41 cellular contexts compared by ENCODE assay signal in genomic region chr2:63710732-63711131, GRCh38.
"Had no signal": no experiment of that assay in that cellular context is flagged by ENCODE, and none has a peak within 500 bp of the region (broad histone marks: within the 10 kb centered on the region; RNA-seq: fewer than 3 reads in every experiment).

No MANE protein-coding gene starts in this region.

- H3K27me3 ChIP-seq: adrenal gland, ascending aorta, body of pancreas, brain microvascular endothelial cell, breast epithelium, cardiac muscle cell had no signal

- FAIRE-seq: astrocyte, bronchial epithelial cell had no signal

- H3K9me3 Mint-ChIP-seq: activated naive CD4-positive, alpha-beta T cell treated with anti-CD3 and anti-CD28 coated beads for 36 hours; activated naive CD4-positive, alpha-beta T cell treated with anti-CD3 and anti-CD28 coated beads, Interleukin-2, amount 50 U/mL, for 24 hours; activated T-cell treated with anti-CD3 and anti-CD28 coated beads, Interleukin-2, amount 50 U/mL, for 24 hours; activated T-cell treated with anti-CD3 and anti-CD28 coated beads, Interleukin-2, amount 50 U/mL, for 4 hours; activated T-helper 17 cell treated with anti-CD3 and anti-CD28 coated beads, Interleukin-2, amount 50 U/mL, for 72 hours; activated T-helper 2 cell treated with anti-CD3 and anti-CD28 coated beads, Interferon-gamma antibody, Interleukin-2, Interleukin-4, amounts not matched to agents 10 μg/mL and 5 μg/mL and 100 μg/mL, durations not matched to agents 14 hours and 24 hours and 36 hours; central memory CD8-positive, alpha-beta T cell had no signal

- H3K4me1 Mint-ChIP-seq: activated naive CD4-positive, alpha-beta T cell treated with anti-CD3 and anti-CD28 coated beads, Interleukin-2, amount 10 ng/mL, durations not matched to agents 7 days and 5 days; activated naive CD4-positive, alpha-beta T cell treated with anti-CD3 and anti-CD28 coated beads, Interleukin-2, amount 50 U/mL, for 24 hours; activated naive CD8-positive, alpha-beta T cell treated with anti-CD3 and anti-CD28 coated beads for 36 hours; activated naive CD8-positive, alpha-beta T cell treated with anti-CD3 and anti-CD28 coated beads, Interleukin-2, amount 10 ng/mL, durations not matched to agents 7 days and 5 days; activated naive CD8-positive, alpha-beta T cell treated with anti-CD3 and anti-CD28 coated beads, Interleukin-2, amount 50 U/mL, for 24 hours; activated T-helper 17 cell treated with anti-CD3 and anti-CD28 coated beads, Interleukin-2, amount 50 U/mL, for 72 hours; brain; central memory CD8-positive, alpha-beta T cell had no signal

- H3K36me3 ChIP-seq: adrenal gland, ascending aorta, brain microvascular endothelial cell, breast epithelium, cardiac muscle cell had no signal

- H3K4me3 ChIP-seq: adrenal gland, ascending aorta, body of pancreas, breast epithelium, cardiac muscle cell had no signal

- H3K9me3 ChIP-seq: adrenal gland, ascending aorta, body of pancreas, breast epithelium had no signal

- H3K27ac ChIP-seq: adrenal gland, ascending aorta, body of pancreas, brain microvascular endothelial cell, breast epithelium, cardiac muscle cell had no signal

- ATAC-seq: activated naive CD4-positive, alpha-beta T cell treated with anti-CD3 and anti-CD28 coated beads, Interleukin-2, amount 50 U/mL, for 72 hours; activated naive CD8-positive, alpha-beta T cell treated with anti-CD3 and anti-CD28 coated beads, Interleukin-2, amount 50 U/mL, for 24 hours; activated T-cell treated with anti-CD3 and anti-CD28 coated beads, Interleukin-2, amount 50 U/mL, for 4 hours; activated T-cell treated with anti-CD3 and anti-CD28 coated beads, Interleukin-2, amount 50 U/mL, for 72 hours; activated T-helper 17 cell treated with anti-CD3 and anti-CD28 coated beads, Interleukin-2, amount 50 U/mL, for 72 hours; body of pancreas had no signal

- H3K27ac Mint-ChIP-seq: activated naive CD4-positive, alpha-beta T cell treated with anti-CD3 and anti-CD28 coated beads for 36 hours; activated naive CD4-positive, alpha-beta T cell treated with anti-CD3 and anti-CD28 coated beads, Interleukin-2, amount 10 ng/mL, durations not matched to agents 7 days and 5 days; activated naive CD4-positive, alpha-beta T cell treated with anti-CD3 and anti-CD28 coated beads, Interleukin-2, amount 50 U/mL, for 24 hours; activated naive CD4-positive, alpha-beta T cell treated with anti-CD3 and anti-CD28 coated beads, Interleukin-2, amount 50 U/mL, for 72 hours; activated naive CD8-positive, alpha-beta T cell; activated naive CD8-positive, alpha-beta T cell treated with anti-CD3 and anti-CD28 coated beads for 36 hours; activated naive CD8-positive, alpha-beta T cell treated with anti-CD3 and anti-CD28 coated beads, Interleukin-2, amount 10 ng/mL, durations not matched to agents 7 days and 5 days; activated naive CD8-positive, alpha-beta T cell treated with anti-CD3 and anti-CD28 coated beads, Interleukin-2, amount 50 U/mL, for 24 hours; activated T-cell treated with anti-CD3 and anti-CD28 coated beads, Interleukin-2, amount 50 U/mL, for 24 hours; activated T-cell treated with anti-CD3 and anti-CD28 coated beads, Interleukin-2, amount 50 U/mL, for 72 hours; activated T-helper 1 cell treated with anti-CD3 and anti-CD28 coated beads, Interleukin-12 subunit alpha, Interleukin-12 subunit beta, Interleukin-2, Interleukin-4 antibody, amounts not matched to agents 30 ng/mL and 10 ng/mL and 1 ng/mL, durations not matched to agents 14 hours and 24 hours and 36 hours; activated T-helper 17 cell treated with anti-CD3 and anti-CD28 coated beads, Interleukin-2, amount 50 U/mL, for 72 hours; activated T-helper 2 cell treated with anti-CD3 and anti-CD28 coated beads, Interferon-gamma antibody, Interleukin-2, Interleukin-4, amounts not matched to agents 10 μg/mL and 5 μg/mL and 100 μg/mL, durations not matched to agents 14 hours and 24 hours and 36 hours; brain had no signal

- H3K27me3 Mint-ChIP-seq: activated naive CD4-positive, alpha-beta T cell treated with anti-CD3 and anti-CD28 coated beads, Interleukin-2, amount 50 U/mL, for 24 hours; activated naive CD8-positive, alpha-beta T cell; activated naive CD8-positive, alpha-beta T cell treated with anti-CD3 and anti-CD28 coated beads, Interleukin-2, amount 10 ng/mL, durations not matched to agents 7 days and 5 days; activated naive CD8-positive, alpha-beta T cell treated with anti-CD3 and anti-CD28 coated beads, Interleukin-2, amount 50 U/mL, for 24 hours; activated T-cell treated with anti-CD3 and anti-CD28 coated beads, Interleukin-2, amount 50 U/mL, for 24 hours had no signal

- DNase-seq: activated effector memory CD4-positive, alpha-beta T cell treated with anti-CD3 and anti-CD28 coated beads, Interleukin-2, amount 50 U/mL, for 16 hours; activated effector memory CD4-positive, alpha-beta T cell treated with Interleukin-2 at 50 U/mL for 16 hours; activated gamma-delta T cell; activated gamma-delta T cell treated with Interleukin-2 at 50 U/mL for 16 hours; activated naive CD4-positive, alpha-beta T cell; activated naive CD4-positive, alpha-beta T cell treated with anti-CD3 and anti-CD28 coated beads for 36 hours; activated naive CD4-positive, alpha-beta T cell treated with anti-CD3 and anti-CD28 coated beads, Interleukin-2, amount 10 ng/mL, durations not matched to agents 7 days and 5 days; activated naive CD4-positive, alpha-beta T cell treated with anti-CD3 and anti-CD28 coated beads, Interleukin-2, amount 50 U/mL, for 16 hours; activated naive CD4-positive, alpha-beta T cell treated with Interleukin-2 at 50 U/mL for 16 hours; activated naive CD8-positive, alpha-beta T cell treated with anti-CD3 and anti-CD28 coated beads for 36 hours; activated naive CD8-positive, alpha-beta T cell treated with anti-CD3 and anti-CD28 coated beads, Interleukin-2, amount 10 ng/mL, durations not matched to agents 7 days and 5 days; activated naive CD8-positive, alpha-beta T cell treated with anti-CD3 and anti-CD28 coated beads, Interleukin-2, amount 50 U/mL, for 24 hours; activated T-cell treated with anti-CD3 and anti-CD28 coated beads for 4 hours; activated T-cell treated with anti-CD3 and anti-CD28 coated beads, Interleukin-2, amount 50 U/mL, for 1 hour; activated T-cell treated with anti-CD3 and anti-CD28 coated beads, Interleukin-2, amount 50 U/mL, for 24 hours; activated T-cell treated with anti-CD3 and anti-CD28 coated beads, Interleukin-2, amount 50 U/mL, for 4 hours; activated T-cell treated with anti-CD3 and anti-CD28 coated beads, Interleukin-2, amount 50 U/mL, for 48 hours; activated T-cell treated with anti-CD3 and anti-CD28 coated beads, Interleukin-2, amount 50 U/mL, for 72 hours; adrenal gland; amniotic stem cell; amygdala; anterior cingulate cortex; aorta; body of pancreas; brain microvascular endothelial cell; caudate nucleus; central memory CD4-positive, alpha-beta T cell; cerebellar nuclear complex had no signal

- H3K36me3 Mint-ChIP-seq: activated naive CD4-positive, alpha-beta T cell treated with anti-CD3 and anti-CD28 coated beads, Interleukin-2, amount 10 ng/mL, durations not matched to agents 7 days and 5 days; activated naive CD4-positive, alpha-beta T cell treated with anti-CD3 and anti-CD28 coated beads, Interleukin-2, amount 50 U/mL, for 24 hours; activated naive CD8-positive, alpha-beta T cell treated with anti-CD3 and anti-CD28 coated beads for 36 hours; activated naive CD8-positive, alpha-beta T cell treated with anti-CD3 and anti-CD28 coated beads, Interleukin-2, amount 10 ng/mL, durations not matched to agents 7 days and 5 days had no signal

- H3K4me3 Mint-ChIP-seq: activated naive CD4-positive, alpha-beta T cell treated with anti-CD3 and anti-CD28 coated beads for 36 hours; activated naive CD4-positive, alpha-beta T cell treated with anti-CD3 and anti-CD28 coated beads, Interleukin-2, amount 10 ng/mL, durations not matched to agents 7 days and 5 days; activated naive CD4-positive, alpha-beta T cell treated with anti-CD3 and anti-CD28 coated beads, Interleukin-2, amount 50 U/mL, for 24 hours; activated naive CD8-positive, alpha-beta T cell; activated naive CD8-positive, alpha-beta T cell treated with anti-CD3 and anti-CD28 coated beads for 36 hours; activated naive CD8-positive, alpha-beta T cell treated with anti-CD3 and anti-CD28 coated beads, Interleukin-2, amount 10 ng/mL, durations not matched to agents 7 days and 5 days; activated naive CD8-positive, alpha-beta T cell treated with anti-CD3 and anti-CD28 coated beads, Interleukin-2, amount 50 U/mL, for 24 hours; activated T-cell treated with anti-CD3 and anti-CD28 coated beads, Interleukin-2, amount 50 U/mL, for 24 hours; activated T-cell treated with anti-CD3 and anti-CD28 coated beads, Interleukin-2, amount 50 U/mL, for 4 hours; activated T-cell treated with anti-CD3 and anti-CD28 coated beads, Interleukin-2, amount 50 U/mL, for 72 hours; activated T-helper 1 cell treated with anti-CD3 and anti-CD28 coated beads, Interleukin-12 subunit alpha, Interleukin-12 subunit beta, Interleukin-2, Interleukin-4 antibody, amounts not matched to agents 30 ng/mL and 10 ng/mL and 1 ng/mL, durations not matched to agents 14 hours and 24 hours and 36 hours; activated T-helper 17 cell treated with anti-CD3 and anti-CD28 coated beads, Interleukin-2, amount 50 U/mL, for 72 hours; brain; central memory CD8-positive, alpha-beta T cell had no signal

- H3K4me1 ChIP-seq: ascending aorta, body of pancreas, breast epithelium had no signal
